8 cellular contexts compared by ENCODE assay signal in genomic region chr18:60417946-60418345, GRCh38. TPM values are rescaled to one million over a fixed set of nuclear protein-coding genes. Genes with fewer than 3 reads are reported as not detected.
"Had no signal": no experiment of that assay in that cellular context is flagged by ENCODE, and none has a peak within 500 bp of the region (broad histone marks: within the 10 kb centered on the region; RNA-seq: fewer than 3 reads in every experiment).

No MANE protein-coding gene starts in this region.

- ATAC-seq: HCT116, K562 had no signal

- H3K9me3 Mint-ChIP-seq: HFFc6 had no signal

- H3K9me3 ChIP-seq: HAP-1 had no signal

- H3K27ac Mint-ChIP-seq: HFFc6 had no signal

- H3K36me3 ChIP-seq: HAP-1 had no signal

- H3K4me3 ChIP-seq: HAP-1, K562 had no signal

- DNase-seq: GOT3, H7, HFFc6, IMR-90 had no signal

- H3K4me1 ChIP-seq: HAP-1 had no signal

- H3K4me3 Mint-ChIP-seq: HFFc6 had no signal

RNA-seq across cellular contexts. Expression of gene MC4R, which starts 45.4 kb away (rescaled TPM):
- total RNA-seq: HFFc6, HT-29, K562 had no signal
- polyA plus RNA-seq: K562 had no signal
